Comparison of ENCODE assay signal across 21 cellular contexts in the genomic region with DNA sequence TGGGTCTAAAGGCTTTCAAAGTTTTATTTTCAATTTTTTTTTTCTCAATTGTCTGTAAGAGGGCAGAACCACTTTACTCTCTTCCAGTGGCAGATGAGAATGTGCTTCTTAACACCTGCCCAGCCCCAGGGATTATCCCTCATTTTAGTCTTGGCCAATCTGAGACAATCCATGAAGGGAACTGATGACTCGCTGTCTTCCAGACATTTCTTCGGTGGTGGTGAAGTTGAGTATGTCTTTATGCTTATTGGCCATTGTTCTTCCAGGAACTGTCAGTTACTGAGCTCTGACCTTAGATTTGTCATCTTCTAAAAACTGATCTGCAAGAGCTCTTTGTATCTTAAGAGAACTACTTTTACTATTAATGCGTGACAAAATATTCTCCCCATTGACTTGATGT.
DNase-seq lines count a peak whose midpoint lies in the region; ATAC-seq and TF ChIP-seq lines count a peak whose summit lies in the region.
"Had no signal": no experiment of that assay in that cellular context is flagged by ENCODE, and none has a peak within 500 bp of the region (broad histone marks: within the 10 kb centered on the region; RNA-seq: fewer than 3 reads in every experiment).

No MANE protein-coding gene starts in this region.

- no peak overlapping the region for H3K27ac ChIP-seq in right lobe of liver
- H3K27ac ChIP-seq: 22Rv1, PC-9 had no signal

- no peaks in the 10 kb centered on the region for H3K9me3 ChIP-seq in right lobe of liver
- H3K9me3 ChIP-seq: BE2C had no signal

- H3K27me3 ChIP-seq in right lobe of liver, result no peaks in the 10 kb centered on the region
- H3K27me3 ChIP-seq: BE2C had no signal

- peaks cover 0 to 12% (median 0%) of the 10 kb centered on the region in 4 donors for H3K4me1 ChIP-seq in right lobe of liver
- H3K4me1 ChIP-seq: BE2C had no signal

- in situ Hi-C loops in astrocyte of the spinal cord (cut with HindIII; ENCODE audit: low sequenced_read_pairs), result no loop called here

- intact Hi-C loops in right lobe of liver (cut with DNase I), result no loop called here

- WGBS in right lobe of liver (ENCODE audit: insufficient coverage, low coverage, low lambda C conversion rate, missing lambda C conversion rate), result 85% methylated on average over 3 of the region's 3 CpGs

- no peaks in the 10 kb centered on the region for H3K36me3 ChIP-seq in right lobe of liver
- H3K36me3 ChIP-seq: BE2C had no signal

- ATAC-seq in right lobe of liver, result no peak
- no peak for ATAC-seq in activated CD4-positive, CD25-positive, alpha-beta regulatory T cell treated with anti-CD3 and anti-CD28 coated beads, Interleukin-2, amount 50 U/mL, for 24 hours
- ATAC-seq: CD8-positive, alpha-beta T cell; GM12878 had no signal

- H3K4me3 ChIP-seq in astrocyte of the spinal cord (ENCODE audit: low read depth, low read length), result no peak overlapping the region
- no peak overlapping the region for H3K4me3 ChIP-seq in fibroblast of pulmonary artery (replicated peaks; ENCODE audit: low read depth, low read length)
- no peak overlapping the region for H3K4me3 ChIP-seq in right lobe of liver
- H3K4me3 ChIP-seq: GM12878, PC-9 had no signal

- no peak for TF ChIP-seq POLR2A in right lobe of liver (IDR thresholded peaks at IDR 0.05)

- TF ChIP-seq CTCF in astrocyte of the spinal cord (IDR thresholded peaks at IDR 0.05; ENCODE audit: low read depth, low read length) (no peak), fibroblast of pulmonary artery (IDR thresholded peaks at IDR 0.05; ENCODE audit: low read length, missing control alignments) (no peak), right lobe of liver (IDR thresholded peaks at IDR 0.05) (no peak)

- peak; percentile 4 for DNase-seq in activated CD8-positive, alpha-beta memory T cell treated with anti-CD3 and anti-CD28 coated beads for 24 hours
- no peak for DNase-seq in activated CD8-positive, alpha-beta memory T cell treated with anti-CD3 and anti-CD28 coated beads, Interleukin-2, amount 50 U/mL, for 48 hours
- DNase-seq in astrocyte of the spinal cord (ENCODE audit: low read depth, low spot score), result peak; percentile 33
- peak; percentile 27 for DNase-seq in fibroblast of pulmonary artery (ENCODE audit: low read depth)
- peak; percentile 63 for DNase-seq in renal cortical epithelial cell (ENCODE audit: low read depth)
- no peak for DNase-seq in right lobe of liver
- DNase-seq in stimulated activated naive CD4-positive, alpha-beta T cell (lab: John Stamatoyannopoulos, UW), result no peak
- DNase-seq: BE2C; CD8-positive, alpha-beta T cell; DMS79 treated with DMSO at 0.1 percent for 48 hours; GDM1; GOT3; KBM-7; NCI-H1048; NCI-H1436 treated with DMSO at 0.1 percent for 48 hours; NCI-H2029 treated with DMSO at 0.1 percent for 48 hours; NCI-H774; PC-9 had no signal

Comparison
In these comparisons a context has a peak if more than half of its experiments do, and no peak if none do; other contexts are left out.
1. DNase-seq: peak in activated CD8-positive, alpha-beta memory T cell treated with anti-CD3 and anti-CD28 coated beads for 24 hours (single experiment), astrocyte of the spinal cord (single experiment), fibroblast of pulmonary artery (single experiment) and renal cortical epithelial cell (single experiment); none in activated CD8-positive, alpha-beta memory T cell treated with anti-CD3 and anti-CD28 coated beads, Interleukin-2, amount 50 U/mL, for 48 hours (single experiment), right lobe of liver (0 of 3) and stimulated activated naive CD4-positive, alpha-beta T cell (0 of 6).